ENCODE assay signal across 24 cellular contexts in genomic region chr19:29615891-29616425, GRCh38.
"Had no signal": no experiment of that assay in that cellular context is flagged by ENCODE, and none has a peak within 500 bp of the region (broad histone marks: within the 10 kb centered on the region; RNA-seq: fewer than 3 reads in every experiment).

No MANE protein-coding gene starts in this region.

- DNase-seq: activated CD4-positive, alpha-beta T cell treated with anti-CD3 and anti-CD28 coated beads, Interleukin-2, amount 10 ng/mL, durations not matched to agents 24 days and 14 days; activated CD8-positive, alpha-beta memory T cell treated with anti-CD3 and anti-CD28 coated beads, Interleukin-2, amount 10 ng/mL, durations not matched to agents 7 days and 5 days; activated CD8-positive, alpha-beta T cell treated with anti-CD3 and anti-CD28 coated beads for 36 hours; activated naive CD8-positive, alpha-beta T cell treated with anti-CD3 and anti-CD28 coated beads for 36 hours; activated T-cell treated with anti-CD3 and anti-CD28 coated beads for 4 hours; central memory CD4-positive, alpha-beta T cell; glutamatergic neuron; immature natural killer cell; kidney glomerular epithelial cell; left ventricle myocardium inferior; mammary epithelial cell; nephron progenitor cell; nucleus accumbens; stimulated activated CD4-positive, alpha-beta T cell treated with anti-CD3 and anti-CD28 coated beads, Interleukin-1b, Interleukin-23, amount 100 ng/mL, for 48 hours had no signal

- H3K9me3 ChIP-seq: esophagus muscularis mucosa, left ventricle myocardium inferior, thoracic aorta, upper lobe of left lung had no signal

- FAIRE-seq: astrocyte, frontal cortex had no signal

- ATAC-seq: activated CD8-positive, alpha-beta memory T cell treated with anti-CD3 and anti-CD28 coated beads, Interleukin-2, amount 10 ng/mL, durations not matched to agents 7 days and 5 days; activated CD8-positive, alpha-beta T cell treated with anti-CD3 and anti-CD28 coated beads for 36 hours; stimulated activated memory B cell treated with anti-CD40 and anti-IgM and Interleukin-4, amounts not matched to agents 10 μg/mL and 1 μg/mL and 100 μg/mL, for 72 hours had no signal

- H3K27ac Mint-ChIP-seq: activated CD4-positive, alpha-beta T cell treated with anti-CD3 and anti-CD28 coated beads, Interleukin-2, amount 10 ng/mL, durations not matched to agents 24 days and 14 days; activated CD8-positive, alpha-beta memory T cell treated with anti-CD3 and anti-CD28 coated beads, Interleukin-2, amount 10 ng/mL, durations not matched to agents 7 days and 5 days; activated naive CD8-positive, alpha-beta T cell treated with anti-CD3 and anti-CD28 coated beads for 36 hours; stimulated activated memory B cell treated with anti-CD40 and anti-IgM and Interleukin-4, amounts not matched to agents 10 μg/mL and 1 μg/mL and 100 μg/mL, for 72 hours; T-helper 1 cell treated with Interleukin-12 subunit alpha and Interleukin-12 subunit beta and Interleukin-4 antibody, amounts not matched to agents 30 μg/mL and 1 μg/mL, for 36 hours had no signal

- H2AFZ ChIP-seq: hepatocyte, parathyroid adenoma had no signal

- H3K27me3 Mint-ChIP-seq: activated CD4-positive, alpha-beta T cell treated with anti-CD3 and anti-CD28 coated beads, Interleukin-2, amount 10 ng/mL, durations not matched to agents 24 days and 14 days; activated CD8-positive, alpha-beta memory T cell treated with anti-CD3 and anti-CD28 coated beads, Interleukin-2, amount 10 ng/mL, durations not matched to agents 7 days and 5 days; activated CD8-positive, alpha-beta T cell treated with anti-CD3 and anti-CD28 coated beads for 36 hours; activated naive CD8-positive, alpha-beta T cell treated with anti-CD3 and anti-CD28 coated beads for 36 hours had no signal

- H3K79me2 ChIP-seq: hepatocyte, parathyroid adenoma had no signal

- H3K27me3 ChIP-seq: hepatocyte, upper lobe of left lung had no signal

- H3K4me3 Mint-ChIP-seq: activated CD4-positive, alpha-beta T cell treated with anti-CD3 and anti-CD28 coated beads, Interleukin-2, amount 10 ng/mL, durations not matched to agents 24 days and 14 days; activated CD8-positive, alpha-beta memory T cell treated with anti-CD3 and anti-CD28 coated beads, Interleukin-2, amount 10 ng/mL, durations not matched to agents 7 days and 5 days; activated CD8-positive, alpha-beta T cell treated with anti-CD3 and anti-CD28 coated beads for 36 hours; activated naive CD8-positive, alpha-beta T cell treated with anti-CD3 and anti-CD28 coated beads for 36 hours; immature natural killer cell; nephron progenitor cell; stimulated activated memory B cell treated with anti-CD40 and anti-IgM and Interleukin-4, amounts not matched to agents 10 μg/mL and 1 μg/mL and 100 μg/mL, for 72 hours; T-helper 1 cell treated with Interleukin-12 subunit alpha and Interleukin-12 subunit beta and Interleukin-4 antibody, amounts not matched to agents 30 μg/mL and 1 μg/mL, for 36 hours had no signal

- H3K4me3 ChIP-seq: coronary artery, esophagus muscularis mucosa, hepatocyte, left ventricle myocardium inferior, thoracic aorta, upper lobe of left lung had no signal

- H3K27ac ChIP-seq: coronary artery, esophagus muscularis mucosa, hepatocyte, left ventricle myocardium inferior, parathyroid adenoma, thoracic aorta, upper lobe of left lung had no signal

- H3K4me2 ChIP-seq: hepatocyte had no signal

- H3K4me1 ChIP-seq: parathyroid adenoma, upper lobe of left lung had no signal

- H3K9me3 Mint-ChIP-seq: activated CD4-positive, alpha-beta T cell treated with anti-CD3 and anti-CD28 coated beads, Interleukin-2, amount 10 ng/mL, durations not matched to agents 24 days and 14 days; activated CD8-positive, alpha-beta T cell treated with anti-CD3 and anti-CD28 coated beads for 36 hours; activated naive CD8-positive, alpha-beta T cell treated with anti-CD3 and anti-CD28 coated beads for 36 hours; immature natural killer cell; nephron progenitor cell; stimulated activated memory B cell treated with anti-CD40 and anti-IgM and Interleukin-4, amounts not matched to agents 10 μg/mL and 1 μg/mL and 100 μg/mL, for 72 hours; T-helper 1 cell treated with Interleukin-12 subunit alpha and Interleukin-12 subunit beta and Interleukin-4 antibody, amounts not matched to agents 30 μg/mL and 1 μg/mL, for 36 hours had no signal

- H3K9ac ChIP-seq: parathyroid adenoma had no signal
